12 cellular contexts compared by ENCODE assay signal in genomic region chr17:8488931-8489330, GRCh38. TPM values are rescaled to one million over a fixed set of nuclear protein-coding genes. Genes with fewer than 3 reads are reported as not detected.
DNase-seq lines count a peak whose midpoint lies in the region; TF ChIP-seq lines count a peak whose summit lies in the region.
"Had no signal": no experiment of that assay in that cellular context is flagged by ENCODE, and none has a peak within 500 bp of the region (broad histone marks: within the 10 kb centered on the region; RNA-seq: fewer than 3 reads in every experiment).

No MANE protein-coding gene starts in this region.

- no peak overlapping the region for H3K4me3 Mint-ChIP-seq in brain
- H3K4me3 Mint-ChIP-seq in activated naive CD4-positive, alpha-beta T cell treated with anti-CD3 and anti-CD28 coated beads for 36 hours = no peak overlapping the region
- H3K4me3 Mint-ChIP-seq: activated CD4-positive, alpha-beta T cell treated with anti-CD3 and anti-CD28 coated beads, Interleukin-2, amount 10 ng/mL, durations not matched to agents 24 days and 14 days had no signal

- H3K27me3 ChIP-seq in hepatocyte (no peaks in the 10 kb centered on the region), subcutaneous abdominal adipose tissue (ENCODE audit: control insufficient read depth in 5 of 5, insufficient read depth in 4 of 5, low read length in 5 of 5) (no peaks in the 10 kb centered on the region)

- DNase-seq in HS-27A (ENCODE audit: low read depth) (peak; percentile 39), hepatocyte (ENCODE audit: low spot score) (peak; percentile 71), NCI-H1694 (lab: John Stamatoyannopoulos, UW) (no peak), NCI-H510A treated with DMSO at 0.1 percent for 48 hours (lab: John Stamatoyannopoulos, UW) (no peak)
- no peak for DNase-seq in activated naive CD4-positive, alpha-beta T cell treated with anti-CD3 and anti-CD28 coated beads for 36 hours
- DNase-seq in activated CD4-positive, alpha-beta T cell treated with anti-CD3 and anti-CD28 coated beads, Interleukin-2, amount 50 U/mL, for 48 hours = no peak
- DNase-seq: activated CD4-positive, alpha-beta T cell treated with anti-CD3 and anti-CD28 coated beads, Interleukin-2, amount 10 ng/mL, durations not matched to agents 24 days and 14 days; posterior cingulate gyrus; stimulated activated naive CD4-positive, alpha-beta T cell treated with Interleukin-2 at 50 U/mL for 16 hours had no signal

- no peak for TF ChIP-seq CTCF in brain (conservative IDR thresholded peaks at IDR 0.05)
- no peak for TF ChIP-seq CTCF in hepatocyte (IDR thresholded peaks at IDR 0.05; ENCODE audit: poor library complexity)

- H3K27ac ChIP-seq in hepatocyte (peak overlapping the region; percentile 70), subcutaneous abdominal adipose tissue (ENCODE audit: low read depth, low read length) (peak overlapping the region; percentile 52)

- H3K36me3 Mint-ChIP-seq in brain = peaks cover 95% of the 10 kb centered on the region
- H3K36me3 Mint-ChIP-seq in activated naive CD4-positive, alpha-beta T cell treated with anti-CD3 and anti-CD28 coated beads for 36 hours (ENCODE audit: low read depth) = peaks cover 37% of the 10 kb centered on the region

- H4K20me1 ChIP-seq in hepatocyte (ENCODE audit: insufficient read depth, poor library complexity, severe bottlenecking) = no peaks in the 10 kb centered on the region

- no peak overlapping the region for H3K4me2 ChIP-seq in hepatocyte

- no peaks in the 10 kb centered on the region for H3K4me1 ChIP-seq in hepatocyte (ENCODE audit: insufficient read depth)
- H3K4me1 ChIP-seq in subcutaneous abdominal adipose tissue (ENCODE audit: control insufficient read depth in 5 of 5, insufficient read depth in 5 of 5, low read length in 5 of 5) = no peaks in the 10 kb centered on the region

- 72% methylated on average over 4 of the region's 4 CpGs for WGBS in hepatocyte (ENCODE audit: low lambda C conversion rate, missing lambda C conversion rate)

- no peaks in the 10 kb centered on the region for H3K9me2 ChIP-seq in hepatocyte (replicated peaks; ENCODE audit: insufficient read depth)

- H3K27ac Mint-ChIP-seq in brain = peak overlapping the region in 4 of 5 experiments; percentile 69 to 92 (median 82)
- no peak overlapping the region for H3K27ac Mint-ChIP-seq in activated naive CD4-positive, alpha-beta T cell treated with anti-CD3 and anti-CD28 coated beads for 36 hours
- H3K27ac Mint-ChIP-seq: activated CD4-positive, alpha-beta T cell treated with anti-CD3 and anti-CD28 coated beads, Interleukin-2, amount 10 ng/mL, durations not matched to agents 24 days and 14 days had no signal

- peaks cover 3% of the 10 kb centered on the region for H3K79me2 ChIP-seq in hepatocyte

- CTCF ChIA-PET in activated naive CD4-positive, alpha-beta T cell treated with anti-CD3 and anti-CD28 coated beads for 36 hours (lab: Charles Lee) = no interaction called here

- H3K36me3 ChIP-seq in hepatocyte (replicated peaks; ENCODE audit: insufficient read depth, low read depth) (peaks cover 5% of the 10 kb centered on the region), subcutaneous abdominal adipose tissue (ENCODE audit: control insufficient read depth in 5 of 5, insufficient read depth in 5 of 5, low read length in 5 of 5) (peaks cover 13 to 69% (median 66%) of the 10 kb centered on the region in 5 donors)

- peaks cover 6 to 17% (median 7%) of the 10 kb centered on the region in 5 experiments for H3K9me3 Mint-ChIP-seq in brain
- H3K9me3 Mint-ChIP-seq in activated naive CD4-positive, alpha-beta T cell treated with anti-CD3 and anti-CD28 coated beads for 36 hours = peaks cover 14% of the 10 kb centered on the region
- H3K9me3 Mint-ChIP-seq: activated CD4-positive, alpha-beta T cell treated with anti-CD3 and anti-CD28 coated beads, Interleukin-2, amount 10 ng/mL, durations not matched to agents 24 days and 14 days had no signal

- H3K9me3 ChIP-seq in hepatocyte (ENCODE audit: low read depth) = peaks cover 7% of the 10 kb centered on the region
- peaks cover 0 to 6% (median 0%) of the 10 kb centered on the region in 5 donors for H3K9me3 ChIP-seq in subcutaneous abdominal adipose tissue (ENCODE audit: control insufficient read depth in 5 of 5, low read length in 5 of 5)

- H3K4me3 ChIP-seq in hepatocyte (no peak overlapping the region), subcutaneous abdominal adipose tissue (ENCODE audit: low read depth in 1 of 5, low read length in 5 of 5) (no peak overlapping the region)
- H3K4me3 ChIP-seq: GM12878 had no signal

- intact Hi-C loops in activated naive CD4-positive, alpha-beta T cell treated with anti-CD3 and anti-CD28 coated beads for 36 hours (cut with micrococcal nuclease) = no loop called here

- no peaks in the 10 kb centered on the region for H3K27me3 Mint-ChIP-seq in brain
- no peaks in the 10 kb centered on the region for H3K27me3 Mint-ChIP-seq in activated naive CD4-positive, alpha-beta T cell treated with anti-CD3 and anti-CD28 coated beads for 36 hours (ENCODE audit: low read depth)
- H3K27me3 Mint-ChIP-seq: activated CD4-positive, alpha-beta T cell treated with anti-CD3 and anti-CD28 coated beads, Interleukin-2, amount 10 ng/mL, durations not matched to agents 24 days and 14 days had no signal

- no peak overlapping the region for H3K9ac ChIP-seq in subcutaneous abdominal adipose tissue (ENCODE audit: low read length in 5 of 5)

- H2AFZ ChIP-seq in hepatocyte = no peak overlapping the region

- no peaks in the 10 kb centered on the region for H3K4me1 Mint-ChIP-seq in brain
- no peaks in the 10 kb centered on the region for H3K4me1 Mint-ChIP-seq in activated naive CD4-positive, alpha-beta T cell treated with anti-CD3 and anti-CD28 coated beads for 36 hours (ENCODE audit: low read depth)
- H3K4me1 Mint-ChIP-seq: activated CD4-positive, alpha-beta T cell treated with anti-CD3 and anti-CD28 coated beads, Interleukin-2, amount 10 ng/mL, durations not matched to agents 24 days and 14 days had no signal

RNA-seq across cellular contexts. Expression of gene NDEL1, which starts 53.2 kb away (rescaled TPM):
- polyA plus RNA-seq in brain (ENCODE audit: insufficient read depth, low read depth, low replicate concordance) (33.2 TPM), hepatocyte (46.1 and 51.1 TPM in 2 replicates)
- 60.7 and 66.3 TPM in 2 replicates for total RNA-seq in hepatocyte
- total RNA-seq in activated naive CD4-positive, alpha-beta T cell treated with anti-CD3 and anti-CD28 coated beads for 36 hours = 10 to 100 TPM; 43.1 to 47.1 TPM

Comparison
In these comparisons a context has a peak if more than half of its experiments do, and no peak if none do; other contexts are left out.
1. DNase-seq: peak in HS-27A (single experiment) and hepatocyte (single experiment); none in activated naive CD4-positive, alpha-beta T cell treated with anti-CD3 and anti-CD28 coated beads for 36 hours (single experiment), NCI-H1694 (single experiment), NCI-H510A treated with DMSO at 0.1 percent for 48 hours (single experiment) and activated CD4-positive, alpha-beta T cell treated with anti-CD3 and anti-CD28 coated beads, Interleukin-2, amount 50 U/mL, for 48 hours (0 of 2).